In the genomic region with DNA sequence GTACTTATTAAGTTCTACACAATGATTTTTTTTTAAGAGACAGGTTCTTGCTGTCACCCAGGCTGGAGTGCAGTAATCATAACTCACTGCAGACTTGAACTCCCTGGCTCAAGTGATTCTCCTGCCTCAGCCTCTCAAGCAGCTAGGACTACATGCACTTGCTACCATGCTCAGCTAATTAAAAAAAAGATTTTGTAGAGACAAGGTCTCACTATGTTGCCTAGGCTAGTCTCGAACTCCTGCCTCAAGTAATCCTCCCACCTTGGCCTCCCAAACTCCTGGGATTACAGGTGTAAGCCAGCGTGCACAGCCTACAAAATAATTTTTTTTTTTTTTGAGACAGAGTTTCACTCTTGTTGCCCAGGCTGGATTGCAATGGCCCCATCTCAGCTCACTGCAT, we compare ENCODE assay signal across 29 cellular contexts. TPM values are rescaled to one million over a fixed set of nuclear protein-coding genes. Genes with fewer than 3 reads are reported as not detected.
"Had no signal": no experiment of that assay in that cellular context is flagged by ENCODE, and none has a peak within 500 bp of the region (broad histone marks: within the 10 kb centered on the region; RNA-seq: fewer than 3 reads in every experiment).

No MANE protein-coding gene starts in this region.

- H3K27ac ChIP-seq: coronary artery, dorsolateral prefrontal cortex, esophagus muscularis mucosa, foreskin keratinocyte, gastroesophageal sphincter, heart right ventricle, left lung, lower lobe of right lung had no signal

- DNase-seq: dermis blood vessel endothelial cell; dorsolateral prefrontal cortex; effector CD4-positive, alpha-beta T cell; effector memory CD4-positive, alpha-beta T cell; foreskin keratinocyte; heart right ventricle; hippocampal formation; left cardiac atrium; left lung; left ventricle myocardium superior; lower lobe of right lung; mesenchymal stem cell; mucosa of descending colon; naive B cell had no signal

- H3K4me1 ChIP-seq: gastroesophageal sphincter had no signal

- H3K36me3 ChIP-seq: esophagus muscularis mucosa, gastroesophageal sphincter, heart right ventricle, left lung, lower lobe of right lung had no signal

- H3K9me3 ChIP-seq: esophagus muscularis mucosa, gastroesophageal sphincter, heart right ventricle, left lung, lower lobe of right lung, mucosa of descending colon had no signal

- H3K27me3 Mint-ChIP-seq: naive B cell had no signal

- H3K9me3 Mint-ChIP-seq: mesothelial cell of epicardium, naive B cell had no signal

- H3K4me1 Mint-ChIP-seq: mesothelial cell of epicardium had no signal

- H3K4me3 ChIP-seq: coronary artery, dorsolateral prefrontal cortex, esophagus muscularis mucosa, gastroesophageal sphincter, heart right ventricle, left lung, lower lobe of right lung, mucosa of descending colon had no signal

- ATAC-seq: foreskin keratinocyte, gastroesophageal sphincter, heart right ventricle, left cardiac atrium, left lung, left ventricle myocardium superior, lower lobe of right lung, mucosa of descending colon had no signal

- H3K4me3 Mint-ChIP-seq: mesothelial cell of epicardium had no signal

- H3K27me3 ChIP-seq: dorsolateral prefrontal cortex, esophagus muscularis mucosa, foreskin keratinocyte, gastroesophageal sphincter, heart right ventricle, left lung had no signal

- H3K27ac Mint-ChIP-seq: mesothelial cell of epicardium, naive B cell had no signal

- H3K36me3 Mint-ChIP-seq: naive B cell had no signal

RNA-seq across cellular contexts. Expression of gene CHCT1, which starts 52.6 kb away (rescaled TPM):
- total RNA-seq: dermis blood vessel endothelial cell, endothelial cell of umbilical vein, epithelial cell of proximal tubule, esophagus muscularis mucosa, fibroblast of lung, fibroblast of villous mesenchyme, foreskin keratinocyte, frontal cortex, gastroesophageal sphincter, kidney epithelial cell, left cardiac atrium, left lung, left ventricle myocardium superior, lower leg skin, lower lobe of right lung, lung microvascular endothelial cell, mesenteric fat pad, mesothelial cell of epicardium, mucosa of descending colon, myocyte had no signal
- polyA plus RNA-seq: endothelial cell of umbilical vein, fibroblast of lung, foreskin keratinocyte, heart right ventricle, keratinocyte had no signal
